In genomic region chr2:46899053-46899452, GRCh38 we compare ENCODE assay signal across 7 cellular contexts.
"Had no signal": no experiment of that assay in that cellular context is flagged by ENCODE, and none has a peak within 500 bp of the region (broad histone marks: within the 10 kb centered on the region; RNA-seq: fewer than 3 reads in every experiment).

No MANE protein-coding gene starts in this region.

- H3K27ac ChIP-seq: HL-60 had no signal

- H3K27ac Mint-ChIP-seq: IgD-negative memory B cell had no signal

- H3K27me3 Mint-ChIP-seq: IgD-negative memory B cell had no signal

- DNase-seq: IMR-90, KBM-7, KG1 had no signal

- H3K4me3 Mint-ChIP-seq: IgD-negative memory B cell had no signal

- H3K4me3 ChIP-seq: K562 had no signal

- H3K9me3 Mint-ChIP-seq: IgD-negative memory B cell had no signal

- ATAC-seq: HepG2, K562 had no signal
